Comparison of ENCODE assay signal across 10 cellular contexts in the genomic region with DNA sequence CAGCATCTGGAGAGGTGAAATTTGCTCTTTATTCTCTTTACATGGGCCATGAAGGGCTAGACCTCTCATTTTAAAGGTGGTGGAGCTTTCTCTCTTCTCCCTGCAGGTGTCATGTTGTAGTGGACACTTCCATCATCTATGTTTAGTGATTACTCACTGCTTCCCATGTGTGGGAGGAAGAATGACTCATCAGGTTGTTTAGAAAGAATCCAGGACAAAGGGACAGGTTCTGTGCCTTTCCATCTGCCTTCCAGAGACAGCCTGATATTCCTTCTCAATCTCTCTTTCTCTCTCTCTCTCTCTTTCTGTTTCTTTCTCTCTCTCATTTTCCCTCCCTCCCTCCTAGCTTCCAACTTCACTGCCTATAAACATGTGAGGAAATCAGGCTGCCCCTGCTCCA. TPM values are rescaled to one million over a fixed set of nuclear protein-coding genes. Genes with fewer than 3 reads are reported as not detected.
DNase-seq lines count a peak whose midpoint lies in the region; ATAC-seq and FAIRE-seq lines count a peak whose summit lies in the region.
"Had no signal": no experiment of that assay in that cellular context is flagged by ENCODE, and none has a peak within 500 bp of the region (broad histone marks: within the 10 kb centered on the region; RNA-seq: fewer than 3 reads in every experiment).

No MANE protein-coding gene starts in this region.

- DNase-seq in NCI-H2171 treated with DMSO at 0.1 percent for 48 hours (lab: John Stamatoyannopoulos, UW) (peak; percentile 9), NCI-H2171 (lab: John Stamatoyannopoulos, UW) (no peak), NCI-H748 (lab: John Stamatoyannopoulos, UW; ENCODE audit: unreplicated experiment) (peak; percentile 93), small intestine (peak; percentile 12), NCI-H446 treated with DMSO at 0.1 percent for 48 hours (lab: John Stamatoyannopoulos, UW) (no peak)
- DNase-seq in activated CD4-positive, CD25-positive, alpha-beta regulatory T cell (lab: John Stamatoyannopoulos, UW): no peak
- DNase-seq in activated CD8-positive, alpha-beta memory T cell treated with anti-CD3 and anti-CD28 coated beads, Interleukin-2, amount 50 U/mL, for 48 hours: no peak
- DNase-seq: adrenal gland; stimulated activated naive CD8-positive, alpha-beta T cell treated with anti-CD3 and anti-CD28 coated beads, Interleukin-15, Interleukin-2, amounts not matched to agents 100 U/mL and 50 U/mL, for 24 hours had no signal

- no peak overlapping the region for H3K4me3 ChIP-seq in small intestine (ENCODE audit: low read depth in 1 of 2, low read length in 2 of 2)
- H3K4me3 ChIP-seq: adrenal gland had no signal

- no peaks in the 10 kb centered on the region for H3K27me3 ChIP-seq in small intestine (ENCODE audit: control insufficient read depth in 2 of 2, insufficient read depth in 2 of 2, low read length in 2 of 2)
- H3K27me3 ChIP-seq: adrenal gland had no signal

- no peaks in the 10 kb centered on the region for H3K4me1 ChIP-seq in small intestine (ENCODE audit: control insufficient read depth in 2 of 2, insufficient read depth in 1 of 2, low read depth in 1 of 2, low read length in 1 of 2)
- H3K4me1 ChIP-seq: adrenal gland had no signal

- no peaks in the 10 kb centered on the region for H3K9me3 ChIP-seq in small intestine (ENCODE audit: control insufficient read depth, low read depth)

- ATAC-seq in esophagus mucosa: peak; percentile 77
- ATAC-seq: stimulated activated naive CD8-positive, alpha-beta T cell treated with anti-CD3 and anti-CD28 coated beads, Interleukin-15, Interleukin-2, amounts not matched to agents 100 U/mL and 50 U/mL, for 24 hours had no signal

- H3K36me3 ChIP-seq in small intestine (ENCODE audit: control insufficient read depth in 2 of 2, insufficient read depth in 2 of 2, low read length in 2 of 2): no peaks in the 10 kb centered on the region
- H3K36me3 ChIP-seq: adrenal gland had no signal

- no peak overlapping the region for H3K27ac ChIP-seq in small intestine (ENCODE audit: low read depth in 1 of 2, low read length in 1 of 2)
- H3K27ac ChIP-seq: adrenal gland had no signal

- FAIRE-seq in small intestine (lab: Jason Lieb, UNC): no peak

RNA-seq across cellular contexts. Expression of gene SCG2, which starts 38.7 kb away (rescaled TPM):
- total RNA-seq in esophagus mucosa: 0.12 TPM
- polyA plus RNA-seq in small intestine: 10 to 100 TPM in 1 of 3 donors, 1 to 10 TPM in 2; 1.4 to 40.2 (median 4.0) TPM

Comparison
In these comparisons a context has a peak if more than half of its experiments do, and no peak if none do; other contexts are left out.
1. DNase-seq: peak in NCI-H2171 treated with DMSO at 0.1 percent for 48 hours (single experiment), NCI-H748 (single experiment) and small intestine (single experiment); none in NCI-H2171 (single experiment), NCI-H446 treated with DMSO at 0.1 percent for 48 hours (single experiment), activated CD4-positive, CD25-positive, alpha-beta regulatory T cell (0 of 4) and activated CD8-positive, alpha-beta memory T cell treated with anti-CD3 and anti-CD28 coated beads, Interleukin-2, amount 50 U/mL, for 48 hours (single experiment).